Comparison of ENCODE assay signal across 26 cellular contexts in the genomic region with DNA sequence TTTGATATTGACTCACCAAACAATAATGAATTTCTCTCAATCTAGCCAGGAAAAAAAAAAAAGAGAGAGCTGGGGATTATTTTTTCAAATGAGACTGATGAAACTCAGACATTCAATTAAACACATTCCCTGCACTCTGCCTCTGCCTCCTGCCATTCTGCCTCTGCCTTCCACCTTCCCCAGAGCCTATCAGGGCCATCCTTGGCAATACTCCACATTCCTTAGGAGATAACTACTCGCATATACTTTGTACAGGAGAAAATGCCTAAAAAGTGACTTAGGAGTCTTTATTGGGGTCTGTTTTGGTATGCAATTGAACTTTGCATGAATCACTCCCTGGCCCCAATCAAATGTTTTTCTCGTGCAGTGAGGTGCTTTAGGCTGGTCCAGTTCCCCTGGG.
"Had no signal": no experiment of that assay in that cellular context is flagged by ENCODE, and none has a peak within 500 bp of the region (broad histone marks: within the 10 kb centered on the region; RNA-seq: fewer than 3 reads in every experiment).

No MANE protein-coding gene starts in this region.

- H3K9me3 Mint-ChIP-seq: natural killer cell; stimulated activated effector memory CD8-positive, alpha-beta T cell treated with anti-CD3 and anti-CD28 coated beads, Interleukin-12 subunit alpha, Interleukin-12 subunit beta, amount 100 ng/mL, for 72 hours; type B pancreatic cell had no signal

- H3K4me1 Mint-ChIP-seq: natural killer cell; stimulated activated effector memory CD8-positive, alpha-beta T cell treated with anti-CD3 and anti-CD28 coated beads, Interleukin-12 subunit alpha, Interleukin-12 subunit beta, amount 100 ng/mL, for 72 hours had no signal

- H3K36me3 ChIP-seq: esophagus squamous epithelium, heart right ventricle, left lung, neutrophil, right lobe of liver, tibial artery had no signal

- H3K36me3 Mint-ChIP-seq: natural killer cell; stimulated activated effector memory CD8-positive, alpha-beta T cell treated with anti-CD3 and anti-CD28 coated beads, Interleukin-12 subunit alpha, Interleukin-12 subunit beta, amount 100 ng/mL, for 72 hours; type B pancreatic cell had no signal

- H3K4me3 ChIP-seq: coronary artery, esophagus squamous epithelium, heart right ventricle, left lung, right lobe of liver, smooth muscle cell, testis, tibial artery had no signal

- H3K4me3 Mint-ChIP-seq: natural killer cell; stimulated activated effector memory CD8-positive, alpha-beta T cell treated with anti-CD3 and anti-CD28 coated beads, Interleukin-12 subunit alpha, Interleukin-12 subunit beta, amount 100 ng/mL, for 72 hours; type B pancreatic cell had no signal

- H3K27me3 Mint-ChIP-seq: progenitor cell of endocrine pancreas had no signal

- H3K27me3 ChIP-seq: esophagus squamous epithelium, left lung, neutrophil, right lobe of liver, testis had no signal

- H2AFZ ChIP-seq: parathyroid adenoma had no signal

- H3K9me3 ChIP-seq: esophagus squamous epithelium, heart right ventricle, left lung, neutrophil, right lobe of liver, testis, tibial artery had no signal

- H3K79me2 ChIP-seq: parathyroid adenoma had no signal

- ATAC-seq: heart right ventricle; left cardiac atrium; left lung; natural killer cell; right lobe of liver; stimulated activated effector memory CD8-positive, alpha-beta T cell treated with anti-CD3 and anti-CD28 coated beads, Interleukin-12 subunit alpha, Interleukin-12 subunit beta, amount 100 ng/mL, for 72 hours had no signal

- H3K27ac ChIP-seq: coronary artery, esophagus squamous epithelium, heart right ventricle, left lung, neutrophil, parathyroid adenoma, right lobe of liver, testis, tibial artery had no signal

- H3K4me2 ChIP-seq: smooth muscle cell had no signal

- H3K27ac Mint-ChIP-seq: natural killer cell; progenitor cell of endocrine pancreas; stimulated activated effector memory CD8-positive, alpha-beta T cell treated with anti-CD3 and anti-CD28 coated beads, Interleukin-12 subunit alpha, Interleukin-12 subunit beta, amount 100 ng/mL, for 72 hours; type B pancreatic cell had no signal

- H3K4me1 ChIP-seq: esophagus squamous epithelium, heart right ventricle, left lung, parathyroid adenoma, right lobe of liver, testis, tibial artery had no signal

- DNase-seq: dermis blood vessel endothelial cell; effector memory CD4-positive, alpha-beta T cell; esophagus squamous epithelium; foreskin melanocyte; glutamatergic neuron; heart right ventricle; hippocampal formation; left cardiac atrium; left lung; mesenchymal stem cell; natural killer cell; right lobe of liver; stimulated activated CD4-positive, alpha-beta T cell treated with anti-CD3 and anti-CD28 coated beads, Interleukin-12 subunit alpha, Interleukin-12 subunit beta, amount 100 ng/mL, for 4 hours; stimulated activated CD4-positive, alpha-beta T cell treated with anti-CD3 and anti-CD28 coated beads, Interleukin-1b, Interleukin-23, amount 100 ng/mL, for 48 hours; stimulated activated CD4-positive, alpha-beta T cell treated with anti-CD3 and anti-CD28 coated beads, Interleukin-4, amount 100 ng/mL, for 1 hour; stimulated activated naive CD4-positive, alpha-beta T cell treated with Interleukin-2 at 50 U/mL for 16 hours; substantia nigra; testis; tibial artery had no signal
